In the genomic region with DNA sequence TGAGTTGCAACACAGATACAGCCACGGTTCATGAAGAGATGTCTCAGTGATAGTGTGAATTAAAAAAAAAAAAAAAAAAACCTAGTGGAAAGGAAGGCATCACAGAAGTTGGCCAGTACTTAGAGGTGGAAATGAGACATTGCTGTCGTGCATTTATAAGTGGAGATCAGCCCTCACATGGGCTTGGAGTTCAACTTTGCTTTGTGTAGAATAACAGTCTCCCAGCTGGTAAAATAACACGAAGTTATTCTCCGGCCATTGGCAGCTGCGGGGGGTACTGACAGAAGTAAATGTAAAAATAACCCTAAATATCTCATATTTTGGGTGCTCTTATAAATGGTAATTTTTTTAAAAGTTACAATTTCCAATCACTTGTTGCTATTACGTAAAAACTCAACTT, we compare ENCODE assay signal across 23 cellular contexts.
"Had no signal": no experiment of that assay in that cellular context is flagged by ENCODE, and none has a peak within 500 bp of the region (broad histone marks: within the 10 kb centered on the region; RNA-seq: fewer than 3 reads in every experiment).

No MANE protein-coding gene starts in this region.

- H3K9me3 Mint-ChIP-seq: naive thymus-derived CD8-positive, alpha-beta T cell; nephron progenitor cell; stimulated activated effector memory CD8-positive, alpha-beta T cell treated with anti-CD3 and anti-CD28 coated beads, Interleukin-12 subunit alpha, Interleukin-12 subunit beta, amount 100 ng/mL, for 72 hours; stimulated activated naive CD8-positive, alpha-beta T cell treated with anti-CD3 and anti-CD28 coated beads, Interleukin-15, Interleukin-2, amounts not matched to agents 100 ng/mL and 50 ng/mL, for 24 hours had no signal

- H3K27ac Mint-ChIP-seq: naive thymus-derived CD8-positive, alpha-beta T cell; progenitor cell of endocrine pancreas; stimulated activated effector memory CD8-positive, alpha-beta T cell treated with anti-CD3 and anti-CD28 coated beads, Interleukin-12 subunit alpha, Interleukin-12 subunit beta, amount 100 ng/mL, for 72 hours; stimulated activated naive CD8-positive, alpha-beta T cell treated with anti-CD3 and anti-CD28 coated beads, Interleukin-15, Interleukin-2, amounts not matched to agents 100 ng/mL and 50 ng/mL, for 24 hours had no signal

- H3K4me1 Mint-ChIP-seq: stimulated activated effector memory CD8-positive, alpha-beta T cell treated with anti-CD3 and anti-CD28 coated beads, Interleukin-12 subunit alpha, Interleukin-12 subunit beta, amount 100 ng/mL, for 72 hours had no signal

- H3K4me1 ChIP-seq: left lung, lower lobe of right lung, right atrium auricular region, spleen, suprapubic skin, tibial artery, upper lobe of right lung had no signal

- H3K27ac ChIP-seq: left lung, lower lobe of right lung, ovary, right atrium auricular region, skin epidermis, spleen, suprapubic skin, thoracic aorta, tibial artery, upper lobe of right lung had no signal

- DNase-seq: hippocampal formation; kidney; left colon; left lung; lower lobe of right lung; mammary epithelial cell; mesenchymal stem cell; naive thymus-derived CD8-positive, alpha-beta T cell; nephron progenitor cell; ovary; spleen; stimulated activated CD4-positive, alpha-beta T cell treated with anti-CD3 and anti-CD28 coated beads, Interleukin-4, amount 100 ng/mL, for 24 hours; stimulated activated naive CD4-positive, alpha-beta T cell; tibial artery; trophoblast cell; upper lobe of right lung had no signal

- H3K27me3 Mint-ChIP-seq: stimulated activated naive CD8-positive, alpha-beta T cell treated with anti-CD3 and anti-CD28 coated beads, Interleukin-15, Interleukin-2, amounts not matched to agents 100 ng/mL and 50 ng/mL, for 24 hours had no signal

- H3K4me3 Mint-ChIP-seq: naive thymus-derived CD8-positive, alpha-beta T cell; nephron progenitor cell; stimulated activated effector memory CD8-positive, alpha-beta T cell treated with anti-CD3 and anti-CD28 coated beads, Interleukin-12 subunit alpha, Interleukin-12 subunit beta, amount 100 ng/mL, for 72 hours; stimulated activated naive CD8-positive, alpha-beta T cell treated with anti-CD3 and anti-CD28 coated beads, Interleukin-15, Interleukin-2, amounts not matched to agents 100 ng/mL and 50 ng/mL, for 24 hours had no signal

- H3K4me3 ChIP-seq: left lung, lower lobe of right lung, ovary, right atrium auricular region, skin epidermis, spleen, suprapubic skin, thoracic aorta, tibial artery, upper lobe of right lung had no signal

- H3K36me3 ChIP-seq: left lung, lower lobe of right lung, ovary, right atrium auricular region, spleen, suprapubic skin, thoracic aorta, tibial artery, upper lobe of right lung had no signal

- H3K9me3 ChIP-seq: left lung, lower lobe of right lung, ovary, right atrium auricular region, spleen, suprapubic skin, thoracic aorta, tibial artery, upper lobe of right lung had no signal

- H3K36me3 Mint-ChIP-seq: naive thymus-derived CD8-positive, alpha-beta T cell; stimulated activated effector memory CD8-positive, alpha-beta T cell treated with anti-CD3 and anti-CD28 coated beads, Interleukin-12 subunit alpha, Interleukin-12 subunit beta, amount 100 ng/mL, for 72 hours had no signal

- H3K27me3 ChIP-seq: left lung, ovary, right atrium auricular region, suprapubic skin, upper lobe of right lung had no signal
